In genomic region chr3:67920311-67920710, GRCh38 we compare ENCODE assay signal across 7 cellular contexts.
"Had no signal": no experiment of that assay in that cellular context is flagged by ENCODE, and none has a peak within 500 bp of the region (broad histone marks: within the 10 kb centered on the region; RNA-seq: fewer than 3 reads in every experiment).

No MANE protein-coding gene starts in this region.

- H3K9ac ChIP-seq: KMS-11 had no signal

- DNase-seq: IMR-90, KBM-7, KG1 had no signal

- H3K4me3 ChIP-seq: K562 had no signal

- H3K4me2 ChIP-seq: KMS-11 had no signal

- H3K27ac ChIP-seq: HL-60, KMS-11 had no signal

- ATAC-seq: HepG2, K562 had no signal
